Comparison of ENCODE assay signal across 18 cellular contexts in genomic region chr17:62876664-62877411, GRCh38.
DNase-seq lines count a peak whose midpoint lies in the region; ATAC-seq, FAIRE-seq and TF ChIP-seq lines count a peak whose summit lies in the region.
"Had no signal": no experiment of that assay in that cellular context is flagged by ENCODE, and none has a peak within 500 bp of the region (broad histone marks: within the 10 kb centered on the region; RNA-seq: fewer than 3 reads in every experiment).

No MANE protein-coding gene starts in this region.

- CTCF ChIA-PET in RWPE1 (lab: Yijun Ruan, JAX) (interaction anchor here (0.6 kb wide), 1 partner anchor 324 kb away, joined by 3 read pairs; no protein-coding TSS in a partner anchor), endothelial cell of umbilical vein (lab: Charles Lee) (interaction anchor here (0.8 to 1.7 kb wide), 7 partner anchors 12 to 324 kb away, joined by 3 to 5 read pairs (median 3); no protein-coding TSS in a partner anchor)

- no TSS peak for BruUV-seq in endothelial cell of umbilical vein (replicated peaks; lab: Mats Ljungman, UMichigan)

- WGBS in trophoblast cell (ENCODE audit: extremely low coverage, insufficient coverage, insufficient read length) = no CpG with 5 or more reads among the region's 2 CpGs

- H3K9ac ChIP-seq in endothelial cell of umbilical vein (replicated peaks; ENCODE audit: extremely low read depth, insufficient read depth, low read length) (no peak overlapping the region), trophoblast cell (ENCODE audit: low read length) (no peak overlapping the region)

- POLR2A ChIA-PET in RWPE1 (lab: Yijun Ruan, JAX; ENCODE audit: low non-redundant PET) = interaction anchor here (0.6 to 0.8 kb wide), 2 partner anchors 19 to 114 kb away, joined by 3 read pairs; no protein-coding TSS in a partner anchor
- POLR2A ChIA-PET in endothelial cell of umbilical vein (lab: Charles Lee) = no interaction called here

- H3K27me3 ChIP-seq in endothelial cell of umbilical vein (ENCODE audit: control insufficient read depth in 2 of 2, insufficient read depth in 2 of 2, low read length in 2 of 2) (no peaks in the 10 kb centered on the region), trophoblast cell (ENCODE audit: insufficient read depth, low read length) (no peaks in the 10 kb centered on the region)
- H3K27me3 ChIP-seq: gastroesophageal sphincter had no signal

- no peak for DNase-seq in HFFc6
- DNase-seq in RWPE1 (ENCODE audit: low spot score) = peak; percentile 60
- peak; percentile 77 for DNase-seq in endothelial cell of umbilical vein (ENCODE audit: low read depth, low spot score)
- DNase-seq in trophoblast cell = no peak
- no peak for DNase-seq in natural killer cell treated with Interleukin-12 subunit alpha and Interleukin-12 subunit beta and Interleukin-15 and Interleukin-18, amount 100 ng/mL, for 72 hours (ENCODE audit: low spot score)
- no peak for DNase-seq in stimulated activated CD4-positive, alpha-beta T cell treated with anti-CD3 and anti-CD28 coated beads, Interleukin-1b, Interleukin-23, amount 100 ng/mL, for 48 hours
- DNase-seq: activated CD4-positive, CD25-positive, alpha-beta regulatory T cell; activated gamma-delta T cell; anterior cingulate cortex; naive thymus-derived CD8-positive, alpha-beta T cell; NCI-H187 treated with DMSO at 0.1 percent for 48 hours; NCI-H526 treated with DMSO at 0.1 percent for 48 hours; psoas muscle; T-helper 17 cell had no signal

- no peaks in the 10 kb centered on the region for H3K9me3 Mint-ChIP-seq in HFFc6
- H3K9me3 Mint-ChIP-seq in natural killer cell treated with Interleukin-12 subunit alpha and Interleukin-12 subunit beta and Interleukin-15 and Interleukin-18, amount 100 ng/mL, for 72 hours = no peaks in the 10 kb centered on the region
- H3K9me3 Mint-ChIP-seq: naive thymus-derived CD8-positive, alpha-beta T cell had no signal

- peak overlapping the region; percentile 54 for H3K27ac Mint-ChIP-seq in HFFc6
- no peak overlapping the region for H3K27ac Mint-ChIP-seq in natural killer cell treated with Interleukin-12 subunit alpha and Interleukin-12 subunit beta and Interleukin-15 and Interleukin-18, amount 100 ng/mL, for 72 hours
- H3K27ac Mint-ChIP-seq: naive thymus-derived CD8-positive, alpha-beta T cell; T-helper 17 cell had no signal

- H3K36me3 ChIP-seq in endothelial cell of umbilical vein (ENCODE audit: control insufficient read depth in 2 of 2, extremely low read depth in 1 of 2, insufficient read depth in 2 of 2, low read length in 2 of 2) (no peaks in the 10 kb centered on the region), trophoblast cell (ENCODE audit: control insufficient read depth in 1 of 2, insufficient read depth in 2 of 2, low read length in 2 of 2) (no peaks in the 10 kb centered on the region)
- H3K36me3 ChIP-seq: gastroesophageal sphincter had no signal

- TF ChIP-seq CTCF in HFFc6 (IDR thresholded peaks at IDR 0.05) = no peak
- no peak for TF ChIP-seq CTCF in RWPE1 (conservative IDR thresholded peaks at IDR 0.05; ENCODE audit: low read depth)
- no peak for TF ChIP-seq CTCF in endothelial cell of umbilical vein (IDR thresholded peaks at IDR 0.05; ENCODE audit: extremely low read depth in 1 of 2, insufficient read depth in 1 of 2, low read depth in 1 of 2, low read length in 2 of 2)

- H3K79me2 ChIP-seq in endothelial cell of umbilical vein (ENCODE audit: control insufficient read depth, insufficient read depth, low read length) = no peaks in the 10 kb centered on the region
- no peaks in the 10 kb centered on the region for H3K79me2 ChIP-seq in trophoblast cell (ENCODE audit: control insufficient read depth, insufficient read depth, low read length, poor library complexity)

- dilution Hi-C loops in endothelial cell of umbilical vein (cut with MboI; ENCODE audit: extremely low pct_ligation_motif_present, low sequenced_read_pairs) = no loop called here

- H3K27ac ChIP-seq in RWPE1 = peak overlapping the region; percentile 77; the same call in 1 of the 2 replicates
- H3K27ac ChIP-seq in endothelial cell of umbilical vein (ENCODE audit: insufficient read depth, low read depth, low read length) = no peak overlapping the region
- H3K27ac ChIP-seq in trophoblast cell (ENCODE audit: low read depth, low read length) = peak overlapping the region; percentile 95
- H3K27ac ChIP-seq: gastroesophageal sphincter, HL-60, psoas muscle had no signal

- H4K91ac ChIP-seq in trophoblast cell (ENCODE audit: low read depth, low read length) = peak overlapping the region; percentile 93

- peaks cover 28% of the 10 kb centered on the region for H3K4me1 Mint-ChIP-seq in HFFc6 (ENCODE audit: low read depth)
- H3K4me1 Mint-ChIP-seq in natural killer cell treated with Interleukin-12 subunit alpha and Interleukin-12 subunit beta and Interleukin-15 and Interleukin-18, amount 100 ng/mL, for 72 hours (ENCODE audit: low read depth in 2 of 2) = no peaks in the 10 kb centered on the region
- H3K4me1 Mint-ChIP-seq: naive thymus-derived CD8-positive, alpha-beta T cell had no signal

- no peak overlapping the region for H3K23ac ChIP-seq in trophoblast cell (ENCODE audit: low read length)

- H2AFZ ChIP-seq in endothelial cell of umbilical vein (ENCODE audit: low read depth, low read length) = peak overlapping the region; percentile 23
- H2AFZ ChIP-seq in trophoblast cell (ENCODE audit: insufficient read depth, low read length, poor library complexity) = no peak overlapping the region

- H4K8ac ChIP-seq in trophoblast cell (ENCODE audit: low read depth, low read length) = peak overlapping the region; percentile 43

- no peaks in the 10 kb centered on the region for H4K20me1 ChIP-seq in endothelial cell of umbilical vein (replicated peaks; ENCODE audit: control insufficient read depth, extremely low read depth, insufficient read depth, low read length)

- H3K18ac ChIP-seq in trophoblast cell (ENCODE audit: low read length) = peak overlapping the region; percentile 54

- peak overlapping the region; percentile 95 for H2AK5ac ChIP-seq in trophoblast cell (ENCODE audit: low read length)

- no peaks in the 10 kb centered on the region for H3K36me3 Mint-ChIP-seq in HFFc6 (ENCODE audit: low read depth)
- no peaks in the 10 kb centered on the region for H3K36me3 Mint-ChIP-seq in natural killer cell treated with Interleukin-12 subunit alpha and Interleukin-12 subunit beta and Interleukin-15 and Interleukin-18, amount 100 ng/mL, for 72 hours
- H3K36me3 Mint-ChIP-seq: naive thymus-derived CD8-positive, alpha-beta T cell had no signal

- H2BK5ac ChIP-seq in trophoblast cell (ENCODE audit: low read depth, low read length, poor library complexity) = peak overlapping the region; percentile 24

- peak overlapping the region; percentile 7 for H3K14ac ChIP-seq in trophoblast cell (ENCODE audit: low read length)

- no peak for ATAC-seq in natural killer cell treated with Interleukin-12 subunit alpha and Interleukin-12 subunit beta and Interleukin-15 and Interleukin-18, amount 100 ng/mL, for 72 hours
- no peak for ATAC-seq in HG03354 (IDR thresholded peaks at IDR 0.05; ENCODE audit: poor library complexity, severe bottlenecking, unreplicated experiment)
- ATAC-seq: gastroesophageal sphincter; naive thymus-derived CD8-positive, alpha-beta T cell; psoas muscle; T-helper 17 cell had no signal

- peaks cover 30% of the 10 kb centered on the region for H3K79me1 ChIP-seq in trophoblast cell (ENCODE audit: low read length)

- H3K4me2 ChIP-seq in endothelial cell of umbilical vein (ENCODE audit: insufficient read depth, low read length) (peak overlapping the region; percentile 43), trophoblast cell (ENCODE audit: low read length) (no peak overlapping the region)

- H3K9me1 ChIP-seq in endothelial cell of umbilical vein (replicated peaks; ENCODE audit: control insufficient read depth, extremely low read depth, insufficient read depth, low read length) = no peaks in the 10 kb centered on the region

- TF ChIP-seq POLR2A in endothelial cell of umbilical vein (IDR thresholded peaks at IDR 0.05; ENCODE audit: low read depth, low read length) = no peak

- peak overlapping the region; percentile 76 for H3K4ac ChIP-seq in trophoblast cell (ENCODE audit: low read depth, low read length)

- peaks cover 14% of the 10 kb centered on the region for H3K4me1 ChIP-seq in endothelial cell of umbilical vein (ENCODE audit: control insufficient read depth, extremely low read depth, insufficient read depth, low read length)
- peaks cover 14 to 25% of the 10 kb centered on the region in 2 experiments for H3K4me1 ChIP-seq in trophoblast cell (ENCODE audit: control insufficient read depth in 1 of 2, insufficient read depth in 2 of 2, low read length in 2 of 2)
- H3K4me1 ChIP-seq: psoas muscle had no signal

- peak overlapping the region; percentile 98 for H2BK120ac ChIP-seq in trophoblast cell (ENCODE audit: insufficient read depth, low read length, poor library complexity)

- H4K12ac ChIP-seq in trophoblast cell (ENCODE audit: low read depth, low read length) = no peak overlapping the region

- peak; percentile 26 for FAIRE-seq in endothelial cell of umbilical vein (lab: Jason Lieb, UNC)

- H3K4me3 ChIP-seq in endothelial cell of umbilical vein (replicated peaks in 1 of 3; ENCODE audit: insufficient read depth in 1 of 3, low read depth in 1 of 3, low read length in 3 of 3) = no peak overlapping the region
- H3K4me3 ChIP-seq in trophoblast cell (ENCODE audit: low read depth, low read length) = no peak overlapping the region
- H3K4me3 ChIP-seq: gastroesophageal sphincter, lung, psoas muscle had no signal

- H2BK12ac ChIP-seq in trophoblast cell (ENCODE audit: low read length) = peak overlapping the region; percentile 99

- peak overlapping the region; percentile 66 for H3K4me3 Mint-ChIP-seq in HFFc6
- no peak overlapping the region for H3K4me3 Mint-ChIP-seq in natural killer cell treated with Interleukin-12 subunit alpha and Interleukin-12 subunit beta and Interleukin-15 and Interleukin-18, amount 100 ng/mL, for 72 hours
- H3K4me3 Mint-ChIP-seq: naive thymus-derived CD8-positive, alpha-beta T cell; T-helper 17 cell had no signal

- peaks cover 2% of the 10 kb centered on the region; the same call in 1 of the 2 replicates for H3K27me3 Mint-ChIP-seq in HFFc6 (ENCODE audit: insufficient read depth)
- peaks cover 16 to 56% of the 10 kb centered on the region in 2 donors for H3K27me3 Mint-ChIP-seq in natural killer cell treated with Interleukin-12 subunit alpha and Interleukin-12 subunit beta and Interleukin-15 and Interleukin-18, amount 100 ng/mL, for 72 hours

- H3K9me3 ChIP-seq in endothelial cell of umbilical vein (replicated peaks; ENCODE audit: control insufficient read depth, insufficient read depth, low read length) (no peaks in the 10 kb centered on the region), trophoblast cell (ENCODE audit: insufficient read depth, low read depth, low read length) (no peaks in the 10 kb centered on the region)
- H3K9me3 ChIP-seq: gastroesophageal sphincter, psoas muscle had no signal

- intact Hi-C loops in endothelial cell of umbilical vein (cut with micrococcal nuclease) = no loop called here

TF ChIP-seq in endothelial cell of umbilical vein, 7 proteins besides CTCF, POLR2A, EP300 and RAD21:
- TF ChIP-seq JUN (IDR thresholded peaks at IDR 0.05; ENCODE audit: borderline replicate concordance, insufficient read depth, insufficient read length, low read depth) (peak; percentile 3), FOS (IDR thresholded peaks at IDR 0.05; ENCODE audit: borderline replicate concordance, insufficient read depth, low read length) (peak; percentile 14), MYC (IDR thresholded peaks at IDR 0.05; ENCODE audit: low read depth, low read length) (no peak)

Comparison
In these comparisons a context has a peak if more than half of its experiments do, and no peak if none do; other contexts are left out.
1. DNase-seq: peak in RWPE1 (single experiment) and endothelial cell of umbilical vein (single experiment); none in HFFc6 (single experiment), trophoblast cell (0 of 2), natural killer cell treated with Interleukin-12 subunit alpha and Interleukin-12 subunit beta and Interleukin-15 and Interleukin-18, amount 100 ng/mL, for 72 hours (single experiment) and stimulated activated CD4-positive, alpha-beta T cell treated with anti-CD3 and anti-CD28 coated beads, Interleukin-1b, Interleukin-23, amount 100 ng/mL, for 48 hours (single experiment).